In genomic region chr6:41939848-41940758, GRCh38 we compare ENCODE assay signal across 8 cellular contexts. TPM values are rescaled to one million over a fixed set of nuclear protein-coding genes. Genes with fewer than 3 reads are reported as not detected.
DNase-seq lines count a peak whose midpoint lies in the region; ATAC-seq and TF ChIP-seq lines count a peak whose summit lies in the region.

No MANE protein-coding gene starts in this region.

- peak overlapping the region; percentile 98 for H3K27ac ChIP-seq in Karpas-422 (ENCODE audit: low read length)
- no peak overlapping the region for H3K27ac ChIP-seq in foreskin keratinocyte

- peaks cover 10% of the 10 kb centered on the region for H3K4me1 Mint-ChIP-seq in progenitor cell of endocrine pancreas (ENCODE audit: low read depth)

- peak overlapping the region; percentile 71 for H3K27ac Mint-ChIP-seq in progenitor cell of endocrine pancreas

- H3K9me3 ChIP-seq in BE2C (no peaks in the 10 kb centered on the region), Karpas-422 (ENCODE audit: low read length) (no peaks in the 10 kb centered on the region)

- H3K36me3 ChIP-seq in BE2C (peaks cover 8% of the 10 kb centered on the region), Karpas-422 (ENCODE audit: insufficient read depth, low read length) (peaks cover 13% of the 10 kb centered on the region; the same call in 1 of the 2 replicates)

- H3K36me3 Mint-ChIP-seq in progenitor cell of endocrine pancreas (ENCODE audit: insufficient read depth): peaks cover 1% of the 10 kb centered on the region

- ATAC-seq in foreskin keratinocyte (peak; percentile 1), HG02840 (IDR thresholded peaks at IDR 0.05; ENCODE audit: low FRiP score, unreplicated experiment) (no peak), GM19463 (IDR thresholded peaks at IDR 0.05; ENCODE audit: unreplicated experiment) (no peak)

- peak overlapping the region; percentile 74 for H3K4me3 Mint-ChIP-seq in progenitor cell of endocrine pancreas (ENCODE audit: low read depth)

- peaks cover 25% of the 10 kb centered on the region for H3K27me3 Mint-ChIP-seq in progenitor cell of endocrine pancreas

- peak overlapping the region; percentile 89 for H3K4me2 ChIP-seq in Karpas-422 (ENCODE audit: low read depth, low read length, poor library complexity, severe bottlenecking)

- H3K4me3 ChIP-seq in BE2C (ENCODE audit: low read depth, low read length) (peak overlapping the region; percentile 92), Karpas-422 (ENCODE audit: low read length) (peak overlapping the region; percentile 97)

- no peaks in the 10 kb centered on the region for H3K27me3 ChIP-seq in BE2C
- no peaks in the 10 kb centered on the region for H3K27me3 ChIP-seq in Karpas-422 (ENCODE audit: low read length)
- H3K27me3 ChIP-seq in foreskin keratinocyte: no peaks in the 10 kb centered on the region

- peaks cover 20% of the 10 kb centered on the region; the same call in 1 of the 2 replicates for H4K20me1 ChIP-seq in Karpas-422 (ENCODE audit: insufficient read depth, low read depth, low read length)

- DNase-seq in BE2C (no peak), Karpas-422 (peak; percentile 57), foreskin keratinocyte (peak in 1 of 2 donors; percentile 27), progenitor cell of endocrine pancreas (ENCODE audit: low spot score, unreplicated experiment) (peak; percentile 11), mesenteric fat pad (ENCODE audit: low spot score) (no peak)
- DNase-seq in activated T-cell treated with anti-CD3 and anti-CD28 coated beads, Interleukin-2, amount 50 U/mL, for 1 hour: peak; percentile 28

- peak overlapping the region; percentile 95 for H3K9ac ChIP-seq in Karpas-422 (ENCODE audit: low read length)

- H3K79me2 ChIP-seq in Karpas-422 (ENCODE audit: low read length): peaks cover 47% of the 10 kb centered on the region

- no peaks in the 10 kb centered on the region for H3K4me1 ChIP-seq in BE2C
- peaks cover 64% of the 10 kb centered on the region for H3K4me1 ChIP-seq in Karpas-422 (ENCODE audit: low read length)
- H3K4me1 ChIP-seq in foreskin keratinocyte: peaks cover 6% of the 10 kb centered on the region

- no peaks in the 10 kb centered on the region for H3K9me3 Mint-ChIP-seq in progenitor cell of endocrine pancreas (ENCODE audit: low read depth)

- no peaks in the 10 kb centered on the region for H3K9me2 ChIP-seq in Karpas-422 (replicated peaks; ENCODE audit: insufficient read depth, low read length)

- no peak overlapping the region for H2AFZ ChIP-seq in Karpas-422 (ENCODE audit: low read length)

- TF ChIP-seq CTCF in BE2C (IDR thresholded peaks at IDR 0.05; ENCODE audit: low read depth, low read length): no peak
- no peak for TF ChIP-seq CTCF in foreskin keratinocyte (conservative IDR thresholded peaks at IDR 0.05)
- no peak for TF ChIP-seq CTCF in progenitor cell of endocrine pancreas (IDR thresholded peaks at IDR 0.05; ENCODE audit: unreplicated experiment)

RNA-seq across cellular contexts. Expression of gene CCND3, which starts 1.5 kb away (rescaled TPM):
- 44.1 TPM for polyA plus RNA-seq in BE2C (2012; ENCODE audit: insufficient read depth, insufficient read length, low read depth)
- total RNA-seq in Karpas-422 (2014; rRNA removed; shearing (Covaris generic); ENCODE audit: low replicate concordance): 63.5 and 74.8 TPM in 2 replicates
- total RNA-seq in foreskin keratinocyte (67.5 and 73.4 TPM in 2 replicates), progenitor cell of endocrine pancreas (10.4 and 11.7 TPM in 2 replicates), mesenteric fat pad (104 TPM)
- polyA plus RNA-seq in foreskin keratinocyte: 77.0 and 78.6 TPM in 2 replicates

RNA-seq across cellular contexts. Expression of gene BYSL, which starts 18.8 kb away (rescaled TPM):
- 193 TPM for polyA plus RNA-seq in BE2C (2012; ENCODE audit: insufficient read depth, insufficient read length, low read depth)
- total RNA-seq in Karpas-422 (2014; rRNA removed; shearing (Covaris generic); ENCODE audit: low replicate concordance): 17.9 and 32.8 TPM in 2 replicates
- total RNA-seq in foreskin keratinocyte (29.2 and 35.2 TPM in 2 replicates), progenitor cell of endocrine pancreas (32.8 and 35.0 TPM in 2 replicates), mesenteric fat pad (31.1 TPM)
- polyA plus RNA-seq in foreskin keratinocyte: 34.8 and 39.2 TPM in 2 replicates

RNA-seq across cellular contexts. Expression of gene MED20, which starts 19.2 kb away (rescaled TPM):
- 14.9 TPM for polyA plus RNA-seq in BE2C (2012; ENCODE audit: insufficient read depth, insufficient read length, low read depth)
- total RNA-seq in Karpas-422 (2014; rRNA removed; shearing (Covaris generic); ENCODE audit: low replicate concordance): 24.1 and 31.5 TPM in 2 replicates
- total RNA-seq in foreskin keratinocyte (30.2 and 33.2 TPM in 2 replicates), progenitor cell of endocrine pancreas (31.2 and 37.1 TPM in 2 replicates), mesenteric fat pad (16.5 TPM)
- polyA plus RNA-seq in foreskin keratinocyte: 16.3 and 17.5 TPM in 2 replicates

RNA-seq across cellular contexts. Expression of gene USP49, which starts 44.9 kb away (rescaled TPM):
- polyA plus RNA-seq in BE2C (2012; ENCODE audit: insufficient read depth, insufficient read length, low read depth): 6.7 TPM
- total RNA-seq in Karpas-422 (2014; rRNA removed; shearing (Covaris generic); ENCODE audit: low replicate concordance): 6.5 and 10.7 TPM in 2 replicates
- total RNA-seq in foreskin keratinocyte: 1.1 and 1.3 TPM in 2 replicates
- 0.27 and 0.35 TPM in 2 replicates for polyA plus RNA-seq in foreskin keratinocyte
- total RNA-seq in progenitor cell of endocrine pancreas: 17.3 and 19.4 TPM in 2 replicates
- total RNA-seq in mesenteric fat pad: 8.3 TPM

Comparison
In these comparisons a context has a peak if more than half of its experiments do, and no peak if none do; other contexts are left out.
1. DNase-seq: peak in Karpas-422 (single experiment), activated T-cell treated with anti-CD3 and anti-CD28 coated beads, Interleukin-2, amount 50 U/mL, for 1 hour (single experiment) and progenitor cell of endocrine pancreas (single experiment); none in BE2C (single experiment) and mesenteric fat pad (single experiment).